16 cellular contexts compared by ENCODE assay signal in genomic region chr7:157003445-157004049, GRCh38. TPM values are rescaled to one million over a fixed set of nuclear protein-coding genes. Genes with fewer than 3 reads are reported as not detected.
A peak's percentile ranks its signal among the peaks of the same experiment; 100 is the strongest.
DNase-seq lines count a peak whose midpoint lies in the region; ATAC-seq and TF ChIP-seq lines count a peak whose summit lies in the region.
"Had no signal": no experiment of that assay in that cellular context is flagged by ENCODE, and none has a peak within 500 bp of the region (broad histone marks: within the 10 kb centered on the region; RNA-seq: fewer than 3 reads in every experiment).

No MANE protein-coding gene starts in this region.

- intact Hi-C loops in activated CD4-positive, alpha-beta T cell treated with anti-CD3 and anti-CD28 coated beads, Interleukin-2, amount 10 ng/mL, durations not matched to agents 24 days and 14 days (cut with micrococcal nuclease): loop anchor here (5.0 kb wide), 2 partner anchors 684 to 1536 kb away; no protein-coding TSS in a partner anchor
- intact Hi-C loops in psoas muscle (cut with DNase I): no loop called here

- H3K36me3 Mint-ChIP-seq in activated CD4-positive, alpha-beta T cell treated with anti-CD3 and anti-CD28 coated beads, Interleukin-2, amount 10 ng/mL, durations not matched to agents 24 days and 14 days (ENCODE audit: low read depth): peaks cover 2% of the 10 kb centered on the region

- H3K9me3 Mint-ChIP-seq in activated CD4-positive, alpha-beta T cell treated with anti-CD3 and anti-CD28 coated beads, Interleukin-2, amount 10 ng/mL, durations not matched to agents 24 days and 14 days: no peaks in the 10 kb centered on the region
- H3K9me3 Mint-ChIP-seq: activated naive CD4-positive, alpha-beta T cell treated with anti-CD3 and anti-CD28 coated beads, Interleukin-2, amount 50 U/mL, for 72 hours; nephron had no signal

- H3K36me3 ChIP-seq in HUES48 (ENCODE audit: control insufficient read depth, insufficient read depth, low read length): no peaks in the 10 kb centered on the region
- H3K36me3 ChIP-seq in hepatocyte (replicated peaks; ENCODE audit: insufficient read depth, low read depth): no peaks in the 10 kb centered on the region
- H3K36me3 ChIP-seq in psoas muscle (ENCODE audit: insufficient read depth in 1 of 2, low read depth in 1 of 2): no peaks in the 10 kb centered on the region
- H3K36me3 ChIP-seq: cardiac muscle cell had no signal

- peak overlapping the region; percentile 51 for H3K27ac Mint-ChIP-seq in activated CD4-positive, alpha-beta T cell treated with anti-CD3 and anti-CD28 coated beads, Interleukin-2, amount 10 ng/mL, durations not matched to agents 24 days and 14 days
- H3K27ac Mint-ChIP-seq: nephron had no signal

- H3K9me3 ChIP-seq in HUES48 (ENCODE audit: control insufficient read depth, insufficient read depth, low read length) (no peaks in the 10 kb centered on the region), hepatocyte (ENCODE audit: low read depth) (no peaks in the 10 kb centered on the region), psoas muscle (no peaks in the 10 kb centered on the region)

- H3K9ac ChIP-seq in HUES48 (ENCODE audit: low read depth, low read length): no peak overlapping the region

- H3K4me1 ChIP-seq in HUES48 (ENCODE audit: control insufficient read depth, insufficient read depth, low read length) (peaks cover 14% of the 10 kb centered on the region), hepatocyte (ENCODE audit: insufficient read depth) (peaks cover 33% of the 10 kb centered on the region), psoas muscle (peaks cover 33% of the 10 kb centered on the region)

- H3K79me2 ChIP-seq in hepatocyte: no peaks in the 10 kb centered on the region

- H3K4me1 Mint-ChIP-seq in activated CD4-positive, alpha-beta T cell treated with anti-CD3 and anti-CD28 coated beads, Interleukin-2, amount 10 ng/mL, durations not matched to agents 24 days and 14 days: peaks cover 15% of the 10 kb centered on the region

- H3K27ac ChIP-seq in HUES48 (ENCODE audit: low read depth, low read length) (no peak overlapping the region), hepatocyte (no peak overlapping the region), psoas muscle (no peak overlapping the region)
- H3K27ac ChIP-seq: cardiac muscle cell had no signal

- 2% methylated on average over 17 of the region's 22 CpGs for WGBS in hepatocyte (ENCODE audit: low lambda C conversion rate, missing lambda C conversion rate)
- WGBS in psoas muscle, 3 donors: 3 to 5% (median 5%) methylated on average over 19 to 22 of the region's 22 CpGs

- H3K4me3 Mint-ChIP-seq in activated CD4-positive, alpha-beta T cell treated with anti-CD3 and anti-CD28 coated beads, Interleukin-2, amount 10 ng/mL, durations not matched to agents 24 days and 14 days: no peak overlapping the region

- H3K4me2 ChIP-seq in hepatocyte: peak overlapping the region; percentile 63

- peaks cover 99% of the 10 kb centered on the region for H3K27me3 ChIP-seq in HUES48 (ENCODE audit: control insufficient read depth, insufficient read depth, low read length)
- peaks cover 95% of the 10 kb centered on the region for H3K27me3 ChIP-seq in hepatocyte
- peaks cover 0 to 99% (median 58%) of the 10 kb centered on the region in 3 donors for H3K27me3 ChIP-seq in psoas muscle (ENCODE audit: insufficient read depth in 3 of 3, low read length in 2 of 3)

- TF ChIP-seq CTCF in hepatocyte (IDR thresholded peaks at IDR 0.05; ENCODE audit: poor library complexity) (no peak), psoas muscle (IDR thresholded peaks at IDR 0.05) (no peak)

- no peak for DNase-seq in activated CD4-positive, alpha-beta T cell treated with anti-CD3 and anti-CD28 coated beads, Interleukin-2, amount 10 ng/mL, durations not matched to agents 24 days and 14 days
- DNase-seq in activated CD4-positive, alpha-beta T cell treated with anti-CD3 and anti-CD28 coated beads for 4 hours: no peak
- no peak for DNase-seq in hepatocyte (ENCODE audit: low spot score)
- no peak for DNase-seq in psoas muscle
- no peak for DNase-seq in NCI-H1930 (lab: John Stamatoyannopoulos, UW)
- no peak for DNase-seq in NCI-H2107 (lab: John Stamatoyannopoulos, UW)
- DNase-seq: ACHN, HCEC 1CT, NCI-H2081 treated with DMSO at 0.1 percent for 48 hours had no signal

- H4K20me1 ChIP-seq in hepatocyte (ENCODE audit: insufficient read depth, poor library complexity, severe bottlenecking): no peaks in the 10 kb centered on the region

- peaks cover 69% of the 10 kb centered on the region for H3K27me3 Mint-ChIP-seq in activated CD4-positive, alpha-beta T cell treated with anti-CD3 and anti-CD28 coated beads, Interleukin-2, amount 10 ng/mL, durations not matched to agents 24 days and 14 days

- H2AFZ ChIP-seq in hepatocyte: no peak overlapping the region

- H3K4me3 ChIP-seq in HUES48 (ENCODE audit: low read depth, low read length) (peak overlapping the region; percentile 40; the same call in 1 of the 2 replicates), hepatocyte (no peak overlapping the region), psoas muscle (peak overlapping the region; percentile 43)
- H3K4me3 ChIP-seq: cardiac muscle cell had no signal

- no peak for ATAC-seq in psoas muscle
- no peak for ATAC-seq in HG03442 (IDR thresholded peaks at IDR 0.05; ENCODE audit: unreplicated experiment)

- no peaks in the 10 kb centered on the region for H3K9me2 ChIP-seq in hepatocyte (replicated peaks; ENCODE audit: insufficient read depth)

RNA-seq across cellular contexts. Expression of gene MNX1, which starts 6.9 kb away (rescaled TPM):
- not detected in 2 replicates for total RNA-seq in activated CD4-positive, alpha-beta T cell treated with anti-CD3 and anti-CD28 coated beads, Interleukin-2, amount 10 ng/mL, durations not matched to agents 24 days and 14 days
- total RNA-seq in hepatocyte (2.3 and 2.8 TPM in 2 replicates), psoas muscle (not detected)
- polyA plus RNA-seq in hepatocyte (1.4 and 3.1 TPM in 2 replicates), psoas muscle (not detected)
- total RNA-seq: left lobe of liver, skeletal muscle tissue had no signal

RNA-seq across cellular contexts. Expression of gene NOM1, which starts 54.0 kb away (rescaled TPM):
- 50.5 and 54.5 TPM in 2 replicates for total RNA-seq in activated CD4-positive, alpha-beta T cell treated with anti-CD3 and anti-CD28 coated beads, Interleukin-2, amount 10 ng/mL, durations not matched to agents 24 days and 14 days
- 9.7 and 13.1 TPM in 2 replicates for total RNA-seq in hepatocyte
- 9.0 and 14.0 TPM in 2 replicates for polyA plus RNA-seq in hepatocyte
- 10 to 100 TPM; 14.0 to 20.5 (median 16.7) TPM for total RNA-seq in psoas muscle
- polyA plus RNA-seq in psoas muscle: 10 to 100 TPM in 2 of 3 donors, 1 to 10 TPM in 1; 8.2 to 17.8 (median 14.7) TPM
